1 cellular context compared by ENCODE assay signal in the genomic region with DNA sequence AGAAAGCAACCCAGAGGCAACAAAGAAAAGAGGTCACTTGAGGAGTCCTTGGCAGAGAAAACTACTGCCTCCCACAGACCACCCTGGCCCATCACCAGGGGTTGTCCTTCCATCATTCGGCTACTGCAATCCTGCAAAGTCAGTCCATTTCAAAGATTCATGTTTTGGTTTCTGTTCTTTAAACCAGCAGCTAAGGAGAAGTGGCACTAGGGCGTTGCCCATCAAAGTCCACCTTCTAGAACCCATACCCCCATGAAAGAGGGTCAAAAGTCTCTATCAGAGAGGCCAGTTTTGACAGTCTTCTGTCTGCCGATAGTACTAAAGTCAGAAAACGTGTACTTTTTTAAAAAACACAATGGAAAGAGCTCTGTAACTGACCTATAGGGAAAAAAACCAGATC.
TF ChIP-seq lines count a peak whose summit lies in the region.

No MANE protein-coding gene starts in this region.

TF ChIP-seq in GM23338, 12 proteins besides CTCF, POLR2A, EP300 and RAD21 (continued from another document):
- no peak for TF ChIP-seq ETS1 (IDR thresholded peaks at IDR 0.05)
TF ChIP-seq in GM23338: peak in this region for 0.
